Comparison of ENCODE assay signal across 8 cellular contexts in the genomic region with DNA sequence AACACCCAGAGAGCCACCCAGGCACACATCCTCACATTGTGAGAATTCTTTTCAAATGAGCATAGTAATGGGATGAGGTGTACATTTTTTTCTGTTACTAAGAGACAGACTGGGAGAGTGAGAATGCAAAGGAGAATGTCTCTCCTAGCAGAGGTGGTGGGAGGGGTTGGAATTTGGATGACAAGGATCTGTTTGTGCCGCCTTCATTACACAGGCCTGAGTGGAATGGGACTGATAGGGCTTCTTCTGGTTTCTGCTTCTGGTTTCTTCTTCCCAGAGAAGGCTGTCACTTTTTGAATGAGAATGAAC. TPM values are rescaled to one million over a fixed set of nuclear protein-coding genes. Genes with fewer than 3 reads are reported as not detected.
A peak's percentile ranks its signal among the peaks of the same experiment; 100 is the strongest.
DNase-seq lines count a peak whose midpoint lies in the region; ATAC-seq, FAIRE-seq and TF ChIP-seq lines count a peak whose summit lies in the region.

No MANE protein-coding gene starts in this region.

- no peak for ATAC-seq in HG03457 (IDR thresholded peaks at IDR 0.05; ENCODE audit: unreplicated experiment)

- peak overlapping the region; percentile 91 for H3K9ac ChIP-seq in endothelial cell of umbilical vein (replicated peaks; ENCODE audit: extremely low read depth, insufficient read depth, low read length)

- BruUV-seq in endothelial cell of umbilical vein (replicated peaks; lab: Mats Ljungman, UMichigan) = no TSS peak

- H3K9me3 ChIP-seq in MG63 (no peaks in the 10 kb centered on the region), endothelial cell of umbilical vein (replicated peaks; ENCODE audit: control insufficient read depth, insufficient read depth, low read length) (no peaks in the 10 kb centered on the region)

- no peaks in the 10 kb centered on the region for H3K27me3 ChIP-seq in MG63
- H3K27me3 ChIP-seq in endothelial cell of umbilical vein (ENCODE audit: control insufficient read depth in 2 of 2, insufficient read depth in 2 of 2, low read length in 2 of 2) = no peaks in the 10 kb centered on the region

- dilution Hi-C loops in endothelial cell of umbilical vein (cut with MboI; ENCODE audit: extremely low pct_ligation_motif_present, low sequenced_read_pairs) = no loop called here

- peak overlapping the region; percentile 49 for H3K4me2 ChIP-seq in endothelial cell of umbilical vein (ENCODE audit: insufficient read depth, low read length)

- TF ChIP-seq CTCF in AG10803 (conservative IDR thresholded peaks at IDR 0.05; ENCODE audit: low read length) (no peak), endothelial cell of umbilical vein (IDR thresholded peaks at IDR 0.05; ENCODE audit: extremely low read depth in 1 of 2, insufficient read depth in 1 of 2, low read depth in 1 of 2, low read length in 2 of 2) (no peak)

- CTCF ChIA-PET in endothelial cell of umbilical vein (lab: Charles Lee) = interaction anchor here (1.4 kb wide), 1 partner anchor 118 kb away, joined by 5 read pairs; no protein-coding TSS in a partner anchor

- peak overlapping the region; percentile 36 for H2AFZ ChIP-seq in endothelial cell of umbilical vein (ENCODE audit: low read depth, low read length)

- peaks cover 42% of the 10 kb centered on the region for H3K4me1 ChIP-seq in endothelial cell of umbilical vein (ENCODE audit: control insufficient read depth, extremely low read depth, insufficient read depth, low read length)

- no peaks in the 10 kb centered on the region for H3K9me1 ChIP-seq in endothelial cell of umbilical vein (replicated peaks; ENCODE audit: control insufficient read depth, extremely low read depth, insufficient read depth, low read length)

- no peak for TF ChIP-seq POLR2A in endothelial cell of umbilical vein (IDR thresholded peaks at IDR 0.05; ENCODE audit: low read depth, low read length)

- intact Hi-C loops in endothelial cell of umbilical vein (cut with micrococcal nuclease) = loop anchor here (1.0 kb wide), 2 partner anchors 70 to 189 kb away; no protein-coding TSS in a partner anchor

- H3K36me3 ChIP-seq in MG63 = no peaks in the 10 kb centered on the region
- H3K36me3 ChIP-seq in endothelial cell of umbilical vein (ENCODE audit: control insufficient read depth in 2 of 2, extremely low read depth in 1 of 2, insufficient read depth in 2 of 2, low read length in 2 of 2) = no peaks in the 10 kb centered on the region

- H3K79me2 ChIP-seq in endothelial cell of umbilical vein (ENCODE audit: control insufficient read depth, insufficient read depth, low read length) = no peaks in the 10 kb centered on the region

- H3K27ac ChIP-seq in endothelial cell of umbilical vein (ENCODE audit: insufficient read depth, low read depth, low read length) = peak overlapping the region; percentile 94

- H4K20me1 ChIP-seq in endothelial cell of umbilical vein (replicated peaks; ENCODE audit: control insufficient read depth, extremely low read depth, insufficient read depth, low read length) = no peaks in the 10 kb centered on the region

- H3K4me3 ChIP-seq in AG10803 (ENCODE audit: low read length) = peak overlapping the region; percentile 3; the same call in 1 of the 2 replicates
- H3K4me3 ChIP-seq in MG63 = no peak overlapping the region
- no peak overlapping the region for H3K4me3 ChIP-seq in endothelial cell of umbilical vein (replicated peaks in 1 of 3; ENCODE audit: insufficient read depth in 1 of 3, low read depth in 1 of 3, low read length in 3 of 3)

- POLR2A ChIA-PET in endothelial cell of umbilical vein (lab: Charles Lee) = no interaction called here

- peak; percentile 98 for DNase-seq in AG10803 (ENCODE audit: low read depth)
- peak; percentile 77 for DNase-seq in MG63
- peak; percentile 39 for DNase-seq in endothelial cell of umbilical vein (ENCODE audit: low read depth, low spot score)
- peak; percentile 7 for DNase-seq in occipital lobe (lab: John Stamatoyannopoulos, UW)
- no peak for DNase-seq in effector CD8-positive, alpha-beta T cell (lab: John Stamatoyannopoulos, UW)
- no peak for DNase-seq in ecto neural progenitor cell (ENCODE audit: low spot score)
- DNase-seq in activated CD8-positive, alpha-beta memory T cell treated with anti-CD3 and anti-CD28 coated beads, Interleukin-2, amount 50 U/mL, for 4 hours = no peak

- no peak for FAIRE-seq in endothelial cell of umbilical vein (lab: Jason Lieb, UNC)

TF ChIP-seq in endothelial cell of umbilical vein, 7 proteins besides CTCF, POLR2A, EP300 and RAD21:
- no peak for TF ChIP-seq FOS (IDR thresholded peaks at IDR 0.05; ENCODE audit: borderline replicate concordance, insufficient read depth, low read length)
- peak; percentile 40 for TF ChIP-seq JUN (IDR thresholded peaks at IDR 0.05; ENCODE audit: borderline replicate concordance, insufficient read depth, insufficient read length, low read depth)

RNA-seq across cellular contexts. Expression of a gene that starts 55.3 kb away (rescaled TPM):
- total RNA-seq in MG63 (2014; rRNA removed; shearing (Covaris generic); ENCODE audit: low replicate concordance) = not detected in 2 replicates
- total RNA-seq in endothelial cell of umbilical vein (not detected in 2 replicates), occipital lobe (not detected)
- polyA plus RNA-seq in endothelial cell of umbilical vein = not detected in 2 replicates
- polyA plus RNA-seq in endothelial cell of umbilical vein (2011; cell fraction: cytosol; rRNA removed) = not detected in 2 replicates
- polyA plus RNA-seq in endothelial cell of umbilical vein (2011; cell fraction: nucleus; rRNA removed) = not detected in 2 replicates
- polyA plus RNA-seq in endothelial cell of umbilical vein (2012) = not detected in 2 replicates
- polyA minus RNA-seq in endothelial cell of umbilical vein = not detected in 2 replicates
- polyA minus RNA-seq in endothelial cell of umbilical vein (2011; cell fraction: cytosol; rRNA and poly(A)+ RNA removed) = not detected
- not detected in 2 replicates for polyA minus RNA-seq in endothelial cell of umbilical vein (2011; cell fraction: nucleus; rRNA and poly(A)+ RNA removed)

Comparison
In these comparisons a context has a peak if more than half of its experiments do, and no peak if none do; other contexts are left out.
1. DNase-seq: peak in AG10803 (single experiment), MG63 (single experiment), endothelial cell of umbilical vein (single experiment) and occipital lobe (single experiment); none in effector CD8-positive, alpha-beta T cell (single experiment), ecto neural progenitor cell (single experiment) and activated CD8-positive, alpha-beta memory T cell treated with anti-CD3 and anti-CD28 coated beads, Interleukin-2, amount 50 U/mL, for 4 hours (single experiment).